ENCODE assay signal across 1 cellular context in the genomic region with DNA sequence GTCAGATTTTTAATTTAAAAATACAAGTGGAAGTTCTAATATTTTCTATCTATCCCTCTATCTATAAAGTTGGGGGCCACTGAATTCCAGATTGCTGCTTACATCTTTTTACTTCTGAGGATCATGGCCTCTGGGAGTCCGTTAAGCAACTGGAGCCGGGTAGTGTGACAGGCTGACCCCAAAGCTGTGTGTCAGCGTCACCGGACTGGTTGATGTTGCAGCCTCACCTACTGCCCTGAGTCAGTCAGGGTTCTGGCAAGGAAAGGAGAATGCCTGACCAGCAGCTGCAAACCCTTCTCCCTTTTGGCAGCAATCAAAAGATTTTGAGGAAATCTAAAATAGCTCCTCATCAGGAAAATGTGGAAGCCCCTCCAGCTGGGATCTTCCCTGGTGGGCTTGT.
TF ChIP-seq lines count a peak whose summit lies in the region.

No MANE protein-coding gene starts in this region.

TF ChIP-seq in K562, 482 proteins besides CTCF, POLR2A, EP300 and RAD21:
- no peak for TF ChIP-seq CBX1 (IDR thresholded peaks at IDR 0.05; ENCODE audit: low read depth)
- no peak for TF ChIP-seq CXXC5 (CRISPR knock-in tag; IDR thresholded peaks at IDR 0.05)
- no peak for TF ChIP-seq IFI16 (CRISPR knock-in tag; IDR thresholded peaks at IDR 0.05)
- no peak for TF ChIP-seq SAP30 (IDR thresholded peaks at IDR 0.05; ENCODE audit: borderline replicate concordance, insufficient read depth, low read depth, low read length, poor library complexity, severe bottlenecking)
- no peak for TF ChIP-seq RHOXF2B (CRISPR knock-in tag; conservative IDR thresholded peaks at IDR 0.05)
- TF ChIP-seq ZNF76 (CRISPR knock-in tag; IDR thresholded peaks at IDR 0.05; ENCODE audit: borderline replicate concordance), result no peak
- no peak for TF ChIP-seq EZH2 (IDR thresholded peaks at IDR 0.05; ENCODE audit: borderline replicate concordance, low read depth, low read length)
- TF ChIP-seq PHB (CRISPR knock-in tag; IDR thresholded peaks at IDR 0.05), result no peak
